Comparison of ENCODE assay signal across 4 cellular contexts in genomic region chr16:16887193-16887592, GRCh38.
"Had no signal": no experiment of that assay in that cellular context is flagged by ENCODE, and none has a peak within 500 bp of the region (broad histone marks: within the 10 kb centered on the region; RNA-seq: fewer than 3 reads in every experiment).

No MANE protein-coding gene starts in this region.

- H3K4me2 ChIP-seq: GM23338 had no signal

- H2AFZ ChIP-seq: GM23338 had no signal

- DNase-seq: H9, HCEC 1CT, IMR-90 had no signal

- H3K4me3 ChIP-seq: GM23338 had no signal
